1 cellular context compared by ENCODE assay signal in the genomic region with DNA sequence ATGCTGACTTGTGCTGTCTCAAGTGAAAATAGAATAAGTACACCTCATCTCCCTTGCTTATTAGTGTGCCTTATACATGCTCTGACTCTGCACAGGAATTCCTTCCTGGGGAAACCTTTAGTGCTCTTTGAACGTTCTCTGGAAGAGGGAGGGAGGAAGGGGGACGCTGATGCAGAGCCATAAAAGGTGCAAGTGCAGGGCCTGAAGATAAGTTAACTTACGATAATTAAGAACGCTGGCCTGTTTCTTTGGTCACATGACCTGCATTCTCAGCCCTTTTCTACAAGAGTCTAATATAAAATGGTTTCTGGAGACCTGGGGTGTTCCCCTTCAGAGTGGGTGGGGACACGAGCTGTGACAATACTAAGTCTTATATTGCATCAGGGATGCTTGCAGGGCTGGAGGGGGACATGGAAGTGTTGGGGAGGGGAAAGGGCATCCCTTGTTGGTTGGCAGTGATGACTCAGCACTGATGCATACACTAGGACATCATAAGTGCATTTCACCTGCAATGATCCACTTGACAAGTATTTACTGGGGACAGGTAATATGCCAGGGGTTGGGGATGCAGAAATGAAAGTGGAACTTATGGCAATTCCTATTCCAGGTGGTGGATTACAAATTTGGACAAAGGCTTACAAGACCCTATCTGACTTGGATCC.
A peak's percentile ranks its signal among the peaks of the same experiment; 100 is the strongest.
TF ChIP-seq lines count a peak whose summit lies in the region.

No MANE protein-coding gene starts in this region.

TF ChIP-seq in HepG2, 621 proteins besides CTCF, POLR2A, EP300 and RAD21:
- TF ChIP-seq MAFF (IDR thresholded peaks at IDR 0.05; ENCODE audit: low read depth, low read length) (0 out of 2 replicates have a peak, but pooled peaks have one; percentile 16), RXRA (CRISPR knock-in tag; IDR thresholded peaks at IDR 0.05) (no peak), MAFK (conservative IDR thresholded peaks at IDR 0.05 in 1 of 2, IDR thresholded peaks at IDR 0.05 in 1 of 2; ENCODE audit: low read length in 2 of 2) (peak in 1 of 2 experiments; percentile 37; a peak in 1 of 4 replicates), SMYD3 (CRISPR knock-in tag; IDR thresholded peaks at IDR 0.05) (no peak), HMG20B (CRISPR knock-in tag; conservative IDR thresholded peaks at IDR 0.05) (no peak), SNAPC2 (CRISPR knock-in tag; IDR thresholded peaks at IDR 0.05) (no peak), ZNF101 (CRISPR knock-in tag; IDR thresholded peaks at IDR 0.05; ENCODE audit: borderline replicate concordance, low read depth) (no peak), SETDB1 (CRISPR knock-in tag; IDR thresholded peaks at IDR 0.05; ENCODE audit: borderline replicate concordance) (no peak), ZNF552 (CRISPR knock-in tag; IDR thresholded peaks at IDR 0.05; ENCODE audit: borderline replicate concordance) (no peak), ZC3H13 (CRISPR knock-in tag; IDR thresholded peaks at IDR 0.05) (no peak), ZSCAN21 (CRISPR knock-in tag; IDR thresholded peaks at IDR 0.05; ENCODE audit: borderline replicate concordance) (no peak), FOXP1 (IDR thresholded peaks at IDR 0.05) (no peak), FOXP1 (CRISPR knock-in tag; IDR thresholded peaks at IDR 0.05) (no peak), ZNF10 (CRISPR knock-in tag; IDR thresholded peaks at IDR 0.05; ENCODE audit: borderline replicate concordance, low read depth) (no peak), NFKB2 (CRISPR knock-in tag; IDR thresholded peaks at IDR 0.05; ENCODE audit: borderline replicate concordance) (no peak)
- TF ChIP-seq, protein P1, sequence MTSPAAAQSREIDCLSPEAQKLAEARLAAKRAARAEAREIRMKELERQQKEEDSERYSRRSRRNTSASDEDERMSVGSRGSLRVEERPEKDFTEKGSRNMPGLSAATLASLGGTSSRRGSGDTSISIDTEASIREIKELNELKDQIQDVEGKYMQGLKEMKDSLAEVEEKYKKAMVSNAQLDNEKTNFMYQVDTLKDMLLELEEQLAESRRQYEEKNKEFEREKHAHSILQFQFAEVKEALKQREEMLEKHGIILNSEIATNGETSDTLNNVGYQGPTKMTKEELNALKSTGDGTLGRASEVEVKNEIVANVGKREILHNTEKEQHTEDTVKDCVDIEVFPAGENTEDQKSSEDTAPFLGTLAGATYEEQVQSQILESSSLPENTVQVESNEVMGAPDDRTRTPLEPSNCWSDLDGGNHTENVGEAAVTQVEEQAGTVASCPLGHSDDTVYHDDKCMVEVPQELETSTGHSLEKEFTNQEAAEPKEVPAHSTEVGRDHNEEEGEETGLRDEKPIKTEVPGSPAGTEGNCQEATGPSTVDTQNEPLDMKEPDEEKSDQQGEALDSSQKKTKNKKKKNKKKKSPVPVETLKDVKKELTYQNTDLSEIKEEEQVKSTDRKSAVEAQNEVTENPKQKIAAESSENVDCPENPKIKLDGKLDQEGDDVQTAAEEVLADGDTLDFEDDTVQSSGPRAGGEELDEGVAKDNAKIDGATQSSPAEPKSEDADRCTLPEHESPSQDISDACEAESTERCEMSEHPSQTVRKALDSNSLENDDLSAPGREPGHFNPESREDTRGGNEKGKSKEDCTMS (CRISPR knock-in tag; conservative IDR thresholded peaks at IDR 0.05), result no peak
- TF ChIP-seq, protein P2, sequence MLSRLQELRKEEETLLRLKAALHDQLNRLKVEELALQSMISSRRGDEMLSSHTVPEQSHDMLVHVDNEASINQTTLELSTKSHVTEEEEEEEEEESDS (CRISPR knock-in tag; IDR thresholded peaks at IDR 0.05; ENCODE audit: borderline replicate concordance), result no peak
- TF ChIP-seq, protein P3, sequence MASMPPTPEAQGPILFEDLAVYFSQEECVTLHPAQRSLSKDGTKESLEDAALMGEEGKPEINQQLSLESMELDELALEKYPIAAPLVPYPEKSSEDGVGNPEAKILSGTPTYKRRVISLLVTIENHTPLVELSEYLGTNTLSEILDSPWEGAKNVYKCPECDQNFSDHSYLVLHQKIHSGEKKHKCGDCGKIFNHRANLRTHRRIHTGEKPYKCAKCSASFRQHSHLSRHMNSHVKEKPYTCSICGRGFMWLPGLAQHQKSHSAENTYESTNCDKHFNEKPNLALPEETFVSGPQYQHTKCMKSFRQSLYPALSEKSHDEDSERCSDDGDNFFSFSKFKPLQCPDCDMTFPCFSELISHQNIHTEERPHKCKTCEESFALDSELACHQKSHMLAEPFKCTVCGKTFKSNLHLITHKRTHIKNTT (CRISPR knock-in tag; IDR thresholded peaks at IDR 0.05), result no peak
